Comparison of ENCODE assay signal across 9 cellular contexts in genomic region chr1:88730995-88731394, GRCh38. TPM values are rescaled to one million over a fixed set of nuclear protein-coding genes. Genes with fewer than 3 reads are reported as not detected.
A peak's percentile ranks its signal among the peaks of the same experiment; 100 is the strongest.
DNase-seq lines count a peak whose midpoint lies in the region; ATAC-seq and TF ChIP-seq lines count a peak whose summit lies in the region.
"Had no signal": no experiment of that assay in that cellular context is flagged by ENCODE, and none has a peak within 500 bp of the region (broad histone marks: within the 10 kb centered on the region; RNA-seq: fewer than 3 reads in every experiment).

No MANE protein-coding gene starts in this region.

- H2AFZ ChIP-seq in ACC112 (ENCODE audit: low read length, unreplicated experiment) (no peak overlapping the region), osteoblast (ENCODE audit: low read length) (no peak overlapping the region)

- H3K4me3 ChIP-seq in ACC112 (ENCODE audit: low read depth, low read length) (peak overlapping the region; percentile 52), LNCaP clone FGC (ENCODE audit: low read depth, low read length) (peak overlapping the region; percentile 12; the same call in 1 of the 2 replicates), osteoblast (ENCODE audit: insufficient read depth, low read length) (peak overlapping the region; percentile 0)

- H3K27me3 ChIP-seq in ACC112 (ENCODE audit: insufficient read depth, low read length): no peaks in the 10 kb centered on the region
- H3K27me3 ChIP-seq in osteoblast (ENCODE audit: insufficient read depth, low read length): no peaks in the 10 kb centered on the region

- peak overlapping the region; percentile 77 for H3K27ac ChIP-seq in ACC112 (ENCODE audit: low read depth, low read length)
- H3K27ac ChIP-seq in epithelial cell of prostate: peak overlapping the region; percentile 25
- peak overlapping the region; percentile 52 for H3K27ac ChIP-seq in osteoblast (ENCODE audit: low read depth, low read length)
- H3K27ac ChIP-seq: C4-2B had no signal

- H3K4me1 ChIP-seq in ACC112 (ENCODE audit: control insufficient read depth, insufficient read depth, low read length, unreplicated experiment) (peaks cover 21% of the 10 kb centered on the region), osteoblast (ENCODE audit: insufficient read depth, low read length) (peaks cover 18% of the 10 kb centered on the region)

- H3K36me3 ChIP-seq in ACC112 (ENCODE audit: insufficient read depth, low read length) (no peaks in the 10 kb centered on the region), osteoblast (ENCODE audit: insufficient read depth, low read length) (no peaks in the 10 kb centered on the region)

- no peak for DNase-seq in LNCaP clone FGC (ENCODE audit: low read depth)
- no peak for DNase-seq in epithelial cell of prostate (ENCODE audit: low read depth, low spot score)
- DNase-seq in osteoblast (ENCODE audit: insufficient read length, low spot score, missing footprints): no peak
- no peak for DNase-seq in NCI-H446 treated with DMSO at 0.1 percent for 48 hours (lab: John Stamatoyannopoulos, UW)
- no peak for DNase-seq in NCI-H128 (lab: John Stamatoyannopoulos, UW; ENCODE audit: unreplicated experiment)
- DNase-seq in stimulated activated CD4-positive, alpha-beta T cell treated with anti-CD3 and anti-CD28 coated beads, Interleukin-12 subunit alpha, Interleukin-12 subunit beta, amount 100 ng/mL, for 4 hours: no peak

- peaks cover 68% of the 10 kb centered on the region for H3K79me2 ChIP-seq in ACC112 (ENCODE audit: control insufficient read depth, insufficient read depth, low read length, unreplicated experiment)
- H3K79me2 ChIP-seq in osteoblast (ENCODE audit: insufficient read depth, low read length): peaks cover 80% of the 10 kb centered on the region

- ATAC-seq in HG03159 (IDR thresholded peaks at IDR 0.05; ENCODE audit: unreplicated experiment): no peak

- H3K9me3 ChIP-seq in osteoblast (ENCODE audit: low read depth, low read length): no peaks in the 10 kb centered on the region

- peaks cover 33% of the 10 kb centered on the region for H4K20me1 ChIP-seq in osteoblast (ENCODE audit: insufficient read depth, low read length)

- TF ChIP-seq CTCF in LNCaP clone FGC (IDR thresholded peaks at IDR 0.05; ENCODE audit: control insufficient read depth, extremely low read depth, insufficient read depth) (no peak), osteoblast (IDR thresholded peaks at IDR 0.05; ENCODE audit: extremely low read depth, low read depth, low read length) (no peak)

- H3K4me2 ChIP-seq in osteoblast (ENCODE audit: insufficient read depth, low read length): peak overlapping the region; percentile 72

RNA-seq across cellular contexts. Expression of gene PKN2, which starts 46.9 kb away (rescaled TPM):
- total RNA-seq in osteoblast: 41.5 and 43.4 TPM in 2 replicates

Comparison
In these comparisons a context has a peak if more than half of its experiments do, and no peak if none do; other contexts are left out.
1. H3K27ac ChIP-seq: peak in every context shown above with its lines; median percentile 77 in ACC112; 52 in osteoblast; 25 in epithelial cell of prostate.
2. H3K4me3 ChIP-seq: peak in every context shown above with its lines; median percentile 52 in ACC112; 12 in LNCaP clone FGC; 0 in osteoblast.